17 cellular contexts compared by ENCODE assay signal in the genomic region with DNA sequence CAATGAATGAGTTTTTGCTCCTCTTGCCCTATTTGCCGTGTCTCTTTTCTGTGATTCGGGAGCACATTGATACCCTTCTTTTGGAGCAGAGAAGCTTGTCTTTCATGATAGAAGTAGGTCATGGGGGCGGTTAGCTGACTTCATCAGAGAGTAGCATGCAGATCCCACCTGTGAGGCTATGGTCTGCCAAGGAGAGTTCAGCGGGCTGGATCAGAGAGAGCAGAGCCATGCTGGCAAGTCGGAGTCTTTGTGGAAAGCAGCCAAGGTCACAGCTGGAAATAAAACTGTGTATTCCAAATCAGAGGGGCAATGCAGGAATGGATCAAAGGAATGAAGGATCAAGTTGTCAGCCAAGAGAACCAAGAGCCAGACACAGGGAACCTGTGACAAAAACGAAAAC.
DNase-seq lines count a peak whose midpoint lies in the region; ATAC-seq and TF ChIP-seq lines count a peak whose summit lies in the region.
"Had no signal": no experiment of that assay in that cellular context is flagged by ENCODE, and none has a peak within 500 bp of the region (broad histone marks: within the 10 kb centered on the region; RNA-seq: fewer than 3 reads in every experiment).

No MANE protein-coding gene starts in this region.

- no peaks in the 10 kb centered on the region for H3K79me1 ChIP-seq in trophoblast cell (ENCODE audit: low read length)

- no peak overlapping the region for H2AFZ ChIP-seq in trophoblast cell (ENCODE audit: insufficient read depth, low read length, poor library complexity)
- H2AFZ ChIP-seq: GM23338 had no signal

- TF ChIP-seq POLR2A in body of pancreas (IDR thresholded peaks at IDR 0.05) = no peak

- no peak overlapping the region for H2BK12ac ChIP-seq in trophoblast cell (ENCODE audit: low read length)

- no peak overlapping the region for H3K9ac ChIP-seq in trophoblast cell (ENCODE audit: low read length)

- no peak for TF ChIP-seq CTCF in body of pancreas (IDR thresholded peaks at IDR 0.05)

- H3K36me3 ChIP-seq in body of pancreas (replicated peaks in 1 of 2; ENCODE audit: insufficient read depth in 1 of 2, low read depth in 2 of 2) = no peaks in the 10 kb centered on the region
- H3K36me3 ChIP-seq in trophoblast cell (ENCODE audit: control insufficient read depth in 1 of 2, insufficient read depth in 2 of 2, low read length in 2 of 2) = no peaks in the 10 kb centered on the region

- H3K4me3 ChIP-seq in body of pancreas (no peak overlapping the region), trophoblast cell (ENCODE audit: low read depth, low read length) (no peak overlapping the region)
- H3K4me3 ChIP-seq: GM23338 had no signal

- H3K27me3 ChIP-seq in body of pancreas = no peaks in the 10 kb centered on the region
- H3K27me3 ChIP-seq in trophoblast cell (ENCODE audit: insufficient read depth, low read length) = no peaks in the 10 kb centered on the region

- H2BK120ac ChIP-seq in trophoblast cell (ENCODE audit: insufficient read depth, low read length, poor library complexity) = peak overlapping the region; percentile 25

- H3K9me3 ChIP-seq in body of pancreas (no peaks in the 10 kb centered on the region), trophoblast cell (ENCODE audit: insufficient read depth, low read depth, low read length) (no peaks in the 10 kb centered on the region)

- no peak overlapping the region for H4K12ac ChIP-seq in trophoblast cell (ENCODE audit: low read depth, low read length)

- H3K4ac ChIP-seq in trophoblast cell (ENCODE audit: low read depth, low read length) = no peak overlapping the region

- H3K4me2 ChIP-seq in trophoblast cell (ENCODE audit: low read length) = no peak overlapping the region
- H3K4me2 ChIP-seq: GM23338 had no signal

- intact Hi-C loops in body of pancreas (cut with DNase I) = no loop called here

- no peak overlapping the region for H3K27ac ChIP-seq in body of pancreas
- no peak overlapping the region for H3K27ac ChIP-seq in trophoblast cell (ENCODE audit: low read depth, low read length)

- no peak overlapping the region for H3K23ac ChIP-seq in trophoblast cell (ENCODE audit: low read length)

- no peak overlapping the region for H2BK5ac ChIP-seq in trophoblast cell (ENCODE audit: low read depth, low read length, poor library complexity)

- no peak overlapping the region for H2AK5ac ChIP-seq in trophoblast cell (ENCODE audit: low read length)

- in situ Hi-C loops in G401 (cut with HindIII; ENCODE audit: low sequenced_read_pairs) = no loop called here

- WGBS in body of pancreas, 2 donors = 40 to 45% methylated on average over 6 of the region's 6 CpGs
- no CpG with 5 or more reads among the region's 6 CpGs for WGBS in trophoblast cell (ENCODE audit: extremely low coverage, insufficient coverage, insufficient read length)

- no peaks in the 10 kb centered on the region for H3K79me2 ChIP-seq in trophoblast cell (ENCODE audit: control insufficient read depth, insufficient read depth, low read length, poor library complexity)

- H4K8ac ChIP-seq in trophoblast cell (ENCODE audit: low read depth, low read length) = no peak overlapping the region

- no peak overlapping the region for H3K18ac ChIP-seq in trophoblast cell (ENCODE audit: low read length)

- H3K4me1 ChIP-seq in body of pancreas = no peaks in the 10 kb centered on the region
- H3K4me1 ChIP-seq in trophoblast cell (ENCODE audit: control insufficient read depth in 1 of 2, insufficient read depth in 2 of 2, low read length in 2 of 2) = no peaks in the 10 kb centered on the region

- peak; percentile 68 for DNase-seq in G401 (ENCODE audit: low spot score)
- peak; percentile 46 for DNase-seq in NCI-H1092 treated with DMSO at 0.1 percent for 48 hours (lab: John Stamatoyannopoulos, UW)
- peak; percentile 31 to 66 (median 44) for DNase-seq in body of pancreas
- no peak for DNase-seq in trophoblast cell
- no peak for DNase-seq in T1000 (lab: John Stamatoyannopoulos, UW)
- DNase-seq: ACHN; CD8-positive, alpha-beta memory T cell; EL; MM.1S; NCI-H187 treated with DMSO at 0.1 percent for 48 hours; OCI-M1; Right ventricle myocardium superior; SW 1271 had no signal

- ATAC-seq in body of pancreas = no peak
- no peak for ATAC-seq in HG03175 (IDR thresholded peaks at IDR 0.05; ENCODE audit: unreplicated experiment)
- no peak for ATAC-seq in HG02759 (IDR thresholded peaks at IDR 0.05; ENCODE audit: unreplicated experiment)
- ATAC-seq: GM23338, HCT116 had no signal

- H3K14ac ChIP-seq in trophoblast cell (ENCODE audit: low read length) = no peak overlapping the region

- H4K91ac ChIP-seq in trophoblast cell (ENCODE audit: low read depth, low read length) = no peak overlapping the region

Comparison
In these comparisons a context has a peak if more than half of its experiments do, and no peak if none do; other contexts are left out.
1. DNase-seq: peak in G401 (single experiment), NCI-H1092 treated with DMSO at 0.1 percent for 48 hours (single experiment) and body of pancreas (4 of 4); none in trophoblast cell (0 of 2) and T1000 (single experiment).